Comparison of ENCODE assay signal across 1 cellular context in the genomic region with DNA sequence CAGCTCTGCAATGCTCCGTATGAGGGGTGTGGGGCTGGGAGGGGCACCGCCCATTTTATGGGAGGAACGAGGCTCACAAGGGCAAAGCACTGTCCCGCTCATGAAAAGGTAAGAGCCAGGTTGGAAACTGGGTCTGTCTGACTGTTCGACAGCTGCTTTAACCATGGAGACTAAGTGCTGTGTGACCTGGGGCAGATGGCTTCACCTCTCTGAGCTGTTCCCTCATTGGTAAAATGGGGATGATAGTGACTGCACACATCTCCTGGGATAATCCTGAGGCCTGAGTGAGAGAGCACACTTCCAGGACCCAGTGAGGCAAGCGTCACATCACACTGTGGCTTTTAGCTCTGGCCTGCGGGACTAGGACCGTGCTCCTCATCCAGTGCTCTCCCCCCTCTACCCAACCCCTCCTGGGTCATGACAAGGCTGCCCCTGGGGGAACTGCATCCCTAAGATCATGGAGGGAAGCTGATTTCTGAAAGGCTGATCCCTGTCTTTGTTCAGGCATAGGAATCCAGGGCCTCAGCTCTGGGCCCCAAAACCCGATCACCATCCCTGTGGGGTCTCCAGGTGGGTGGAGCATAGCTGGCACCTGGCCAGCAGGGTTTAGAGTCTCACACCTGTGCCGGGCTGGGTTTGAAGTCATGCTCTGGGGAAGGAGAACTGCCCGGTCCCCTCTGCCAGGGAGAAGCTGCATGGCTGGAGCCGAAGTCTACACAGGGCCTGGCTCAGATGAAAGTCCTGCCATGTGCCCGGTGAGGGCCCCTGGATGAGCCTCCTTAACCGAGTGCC.
TF ChIP-seq lines count a peak whose summit lies in the region.

No MANE protein-coding gene starts in this region.

TF ChIP-seq in HepG2, 621 proteins besides CTCF, POLR2A, EP300 and RAD21:
- TF ChIP-seq, protein P1, sequence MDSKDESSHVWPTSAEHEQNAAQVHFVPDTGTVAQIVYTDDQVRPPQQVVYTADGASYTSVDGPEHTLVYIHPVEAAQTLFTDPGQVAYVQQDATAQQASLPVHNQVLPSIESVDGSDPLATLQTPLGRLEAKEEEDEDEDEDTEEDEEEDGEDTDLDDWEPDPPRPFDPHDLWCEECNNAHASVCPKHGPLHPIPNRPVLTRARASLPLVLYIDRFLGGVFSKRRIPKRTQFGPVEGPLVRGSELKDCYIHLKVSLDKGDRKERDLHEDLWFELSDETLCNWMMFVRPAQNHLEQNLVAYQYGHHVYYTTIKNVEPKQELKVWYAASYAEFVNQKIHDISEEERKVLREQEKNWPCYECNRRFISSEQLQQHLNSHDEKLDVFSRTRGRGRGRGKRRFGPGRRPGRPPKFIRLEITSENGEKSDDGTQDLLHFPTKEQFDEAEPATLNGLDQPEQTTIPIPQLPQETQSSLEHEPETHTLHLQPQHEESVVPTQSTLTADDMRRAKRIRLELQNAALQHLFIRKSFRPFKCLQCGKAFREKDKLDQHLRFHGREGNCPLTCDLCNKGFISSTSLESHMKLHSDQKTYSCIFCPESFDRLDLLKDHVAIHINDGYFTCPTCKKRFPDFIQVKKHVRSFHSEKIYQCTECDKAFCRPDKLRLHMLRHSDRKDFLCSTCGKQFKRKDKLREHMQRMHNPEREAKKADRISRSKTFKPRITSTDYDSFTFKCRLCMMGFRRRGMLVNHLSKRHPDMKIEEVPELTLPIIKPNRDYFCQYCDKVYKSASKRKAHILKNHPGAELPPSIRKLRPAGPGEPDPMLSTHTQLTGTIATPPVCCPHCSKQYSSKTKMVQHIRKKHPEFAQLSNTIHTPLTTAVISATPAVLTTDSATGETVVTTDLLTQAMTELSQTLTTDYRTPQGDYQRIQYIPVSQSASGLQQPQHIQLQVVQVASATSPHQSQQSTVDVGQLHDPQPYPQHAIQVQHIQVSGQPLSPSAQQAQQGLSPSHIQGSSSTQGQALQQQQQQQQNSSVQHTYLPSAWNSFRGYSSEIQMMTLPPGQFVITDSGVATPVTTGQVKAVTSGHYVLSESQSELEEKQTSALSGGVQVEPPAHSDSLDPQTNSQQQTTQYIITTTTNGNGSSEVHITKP (CRISPR knock-in tag; IDR thresholded peaks at IDR 0.05; ENCODE audit: low read depth), result no peak
- TF ChIP-seq WIZ (CRISPR knock-in tag; IDR thresholded peaks at IDR 0.05) (no peak), ZNF768 (CRISPR knock-in tag; IDR thresholded peaks at IDR 0.05) (peak; percentile 85)
